Comparison of ENCODE assay signal across 8 cellular contexts in genomic region chr11:61756452-61757212, GRCh38. TPM values are rescaled to one million over a fixed set of nuclear protein-coding genes. Genes with fewer than 3 reads are reported as not detected.
DNase-seq lines count a peak whose midpoint lies in the region; ATAC-seq, FAIRE-seq and TF ChIP-seq lines count a peak whose summit lies in the region.

No MANE protein-coding gene starts in this region.

- no peak for TF ChIP-seq POLR2A in GM12891 (IDR thresholded peaks at IDR 0.05; ENCODE audit: low read depth, low read length)

- H3K36me3 ChIP-seq in mesodermal cell (ENCODE audit: control insufficient read depth, insufficient read depth, low read length) = peaks cover 15% of the 10 kb centered on the region

- H3K27ac ChIP-seq in mesodermal cell (ENCODE audit: low read depth, low read length, severe bottlenecking) = peak overlapping the region; percentile 87

- H3K4me1 Mint-ChIP-seq in activated T-helper 1 cell treated with anti-CD3 and anti-CD28 coated beads, Interleukin-12 subunit alpha, Interleukin-12 subunit beta, Interleukin-2, Interleukin-4 antibody, amounts not matched to agents 30 ng/mL and 10 ng/mL and 1 ng/mL, durations not matched to agents 14 hours and 24 hours and 36 hours (ENCODE audit: low read depth) = no peaks in the 10 kb centered on the region
- H3K4me1 Mint-ChIP-seq in endothelial cell (ENCODE audit: unreplicated experiment) = peaks cover 9% of the 10 kb centered on the region

- no peak overlapping the region for H3K4me3 ChIP-seq in mesodermal cell (ENCODE audit: extremely low read depth, insufficient read depth, low read length, poor library complexity, severe bottlenecking)

- intact Hi-C loops in activated T-helper 1 cell treated with anti-CD3 and anti-CD28 coated beads, Interleukin-12 subunit alpha, Interleukin-12 subunit beta, Interleukin-2, Interleukin-4 antibody, amounts not matched to agents 30 ng/mL and 10 ng/mL and 1 ng/mL, durations not matched to agents 14 hours and 24 hours and 36 hours (cut with micrococcal nuclease) = no loop called here

- no peaks in the 10 kb centered on the region for H3K9me3 Mint-ChIP-seq in activated T-helper 1 cell treated with anti-CD3 and anti-CD28 coated beads, Interleukin-12 subunit alpha, Interleukin-12 subunit beta, Interleukin-2, Interleukin-4 antibody, amounts not matched to agents 30 ng/mL and 10 ng/mL and 1 ng/mL, durations not matched to agents 14 hours and 24 hours and 36 hours
- H3K9me3 Mint-ChIP-seq in endothelial cell (ENCODE audit: unreplicated experiment) = no peaks in the 10 kb centered on the region

- DNase-seq in GM12891 (ENCODE audit: insufficient read length, low spot score) (no peak), NCI-H1092 (lab: John Stamatoyannopoulos, UW) (no peak), endothelial cell (ENCODE audit: low spot score) (no peak), NCI-H82 (lab: John Stamatoyannopoulos, UW) (no peak), ureter (ENCODE audit: low spot score) (no peak)
- no peak for DNase-seq in activated T-helper 1 cell treated with anti-CD3 and anti-CD28 coated beads, Interleukin-12 subunit alpha, Interleukin-12 subunit beta, Interleukin-2, Interleukin-4 antibody, amounts not matched to agents 30 ng/mL and 10 ng/mL and 1 ng/mL, durations not matched to agents 14 hours and 24 hours and 36 hours (ENCODE audit: low spot score)

- H3K4me1 ChIP-seq in mesodermal cell (ENCODE audit: control insufficient read depth, insufficient read depth, low read length, poor library complexity, severe bottlenecking) = peaks cover 68% of the 10 kb centered on the region

- H3K27me3 Mint-ChIP-seq in activated T-helper 1 cell treated with anti-CD3 and anti-CD28 coated beads, Interleukin-12 subunit alpha, Interleukin-12 subunit beta, Interleukin-2, Interleukin-4 antibody, amounts not matched to agents 30 ng/mL and 10 ng/mL and 1 ng/mL, durations not matched to agents 14 hours and 24 hours and 36 hours (ENCODE audit: insufficient read depth) = peaks cover 18% of the 10 kb centered on the region
- H3K27me3 Mint-ChIP-seq in endothelial cell (ENCODE audit: unreplicated experiment) = peaks cover 20% of the 10 kb centered on the region

- peak overlapping the region; percentile 40 for H3K27ac Mint-ChIP-seq in activated T-helper 1 cell treated with anti-CD3 and anti-CD28 coated beads, Interleukin-12 subunit alpha, Interleukin-12 subunit beta, Interleukin-2, Interleukin-4 antibody, amounts not matched to agents 30 ng/mL and 10 ng/mL and 1 ng/mL, durations not matched to agents 14 hours and 24 hours and 36 hours
- H3K27ac Mint-ChIP-seq in endothelial cell (ENCODE audit: unreplicated experiment) = no peak overlapping the region

- WGBS in mesodermal cell (ENCODE audit: insufficient coverage in 2 of 2), 2 experiments = 65 to 76% methylated on average over 6 of the region's 9 CpGs

- FAIRE-seq in GM12891 (lab: Jason Lieb, UNC) = peak; percentile 20

- no peak overlapping the region for H3K4me3 Mint-ChIP-seq in activated T-helper 1 cell treated with anti-CD3 and anti-CD28 coated beads, Interleukin-12 subunit alpha, Interleukin-12 subunit beta, Interleukin-2, Interleukin-4 antibody, amounts not matched to agents 30 ng/mL and 10 ng/mL and 1 ng/mL, durations not matched to agents 14 hours and 24 hours and 36 hours
- H3K4me3 Mint-ChIP-seq in endothelial cell (ENCODE audit: unreplicated experiment) = no peak overlapping the region

- TF ChIP-seq CTCF in endothelial cell (IDR thresholded peaks at IDR 0.05; ENCODE audit: unreplicated experiment) = no peak

- peak; percentile 54 for ATAC-seq in HG03442 (IDR thresholded peaks at IDR 0.05; ENCODE audit: unreplicated experiment)

- no peaks in the 10 kb centered on the region for H3K9me3 ChIP-seq in mesodermal cell (ENCODE audit: control insufficient read depth, low read length)

- H3K36me3 Mint-ChIP-seq in activated T-helper 1 cell treated with anti-CD3 and anti-CD28 coated beads, Interleukin-12 subunit alpha, Interleukin-12 subunit beta, Interleukin-2, Interleukin-4 antibody, amounts not matched to agents 30 ng/mL and 10 ng/mL and 1 ng/mL, durations not matched to agents 14 hours and 24 hours and 36 hours (ENCODE audit: low read depth) = no peaks in the 10 kb centered on the region
- H3K36me3 Mint-ChIP-seq in endothelial cell (ENCODE audit: low read depth, unreplicated experiment) = no peaks in the 10 kb centered on the region

TF ChIP-seq in GM12891, 5 proteins besides CTCF, POLR2A, EP300 and RAD21:
- TF ChIP-seq SPI1 (IDR thresholded peaks at IDR 0.05; ENCODE audit: low read depth, low read length) (peak; percentile 18; the same call in 1 of the 2 replicates), POLR2AphosphoS5 (IDR thresholded peaks at IDR 0.05; ENCODE audit: low read depth, low read length) (no peak)

RNA-seq across cellular contexts. Expression of gene MYRF, which starts 4.2 kb away (rescaled TPM):
- 0.83 TPM for polyA plus RNA-seq in GM12891 (2012; ENCODE audit: low read depth, missing spikeins)
- 0.78 and 0.99 TPM in 2 replicates for total RNA-seq in activated T-helper 1 cell treated with anti-CD3 and anti-CD28 coated beads, Interleukin-12 subunit alpha, Interleukin-12 subunit beta, Interleukin-2, Interleukin-4 antibody, amounts not matched to agents 30 ng/mL and 10 ng/mL and 1 ng/mL, durations not matched to agents 14 hours and 24 hours and 36 hours
- polyA plus RNA-seq in mesodermal cell (2013, experiment 1 of 2) = 69.9 TPM
- 71.1 TPM for polyA plus RNA-seq in mesodermal cell (2013, experiment 2 of 2)
- total RNA-seq in endothelial cell (ENCODE audit: unreplicated experiment) (1.5 TPM), ureter (4.7 TPM)

RNA-seq across cellular contexts. Expression of gene TMEM258, which starts 35.8 kb away (rescaled TPM):
- polyA plus RNA-seq in GM12891 (2012; ENCODE audit: low read depth, missing spikeins) = 340 TPM
- total RNA-seq in activated T-helper 1 cell treated with anti-CD3 and anti-CD28 coated beads, Interleukin-12 subunit alpha, Interleukin-12 subunit beta, Interleukin-2, Interleukin-4 antibody, amounts not matched to agents 30 ng/mL and 10 ng/mL and 1 ng/mL, durations not matched to agents 14 hours and 24 hours and 36 hours = 164 and 166 TPM in 2 replicates
- polyA plus RNA-seq in mesodermal cell (2013, experiment 1 of 2) = 270 TPM
- polyA plus RNA-seq in mesodermal cell (2013, experiment 2 of 2) = 257 TPM
- 125 TPM for total RNA-seq in endothelial cell (ENCODE audit: unreplicated experiment)
- total RNA-seq in ureter = 98.7 TPM

RNA-seq across cellular contexts. Expression of gene FEN1, which starts 36.1 kb away (rescaled TPM):
- 73.7 TPM for polyA plus RNA-seq in GM12891 (2012; ENCODE audit: low read depth, missing spikeins)
- total RNA-seq in activated T-helper 1 cell treated with anti-CD3 and anti-CD28 coated beads, Interleukin-12 subunit alpha, Interleukin-12 subunit beta, Interleukin-2, Interleukin-4 antibody, amounts not matched to agents 30 ng/mL and 10 ng/mL and 1 ng/mL, durations not matched to agents 14 hours and 24 hours and 36 hours = 147 and 149 TPM in 2 replicates
- polyA plus RNA-seq in mesodermal cell (2013, experiment 1 of 2) = 34.0 TPM
- 29.7 TPM for polyA plus RNA-seq in mesodermal cell (2013, experiment 2 of 2)
- 22.0 TPM for total RNA-seq in endothelial cell (ENCODE audit: unreplicated experiment)
- 10.4 TPM for total RNA-seq in ureter
